ENCODE assay signal across 1 cellular context in genomic region chrX:139554991-139555675, GRCh38.
TF ChIP-seq lines count a peak whose summit lies in the region.

No MANE protein-coding gene starts in this region.

TF ChIP-seq in GM12878, 131 proteins besides CTCF, POLR2A, EP300 and RAD21 (continued from another document):
- TF ChIP-seq POLR2AphosphoS5 (IDR thresholded peaks at IDR 0.05; ENCODE audit: low read length) (no peak), YBX1 (IDR thresholded peaks at IDR 0.05) (no peak), STAT3 (IDR thresholded peaks at IDR 0.05; ENCODE audit: low read depth, low read length) (no peak), GABPA (IDR thresholded peaks at IDR 0.05; ENCODE audit: low read depth) (no peak), RFX5 (IDR thresholded peaks at IDR 0.05; ENCODE audit: low read depth, low read length) (no peak), ESRRA (IDR thresholded peaks at IDR 0.05; ENCODE audit: low read length) (no peak), NFIC (IDR thresholded peaks at IDR 0.05; ENCODE audit: low read depth, low read length) (no peak), TCF3 (IDR thresholded peaks at IDR 0.05; ENCODE audit: borderline replicate concordance, insufficient read depth, low read depth, low read length) (no peak)
